Comparison of ENCODE assay signal across 26 cellular contexts in the genomic region with DNA sequence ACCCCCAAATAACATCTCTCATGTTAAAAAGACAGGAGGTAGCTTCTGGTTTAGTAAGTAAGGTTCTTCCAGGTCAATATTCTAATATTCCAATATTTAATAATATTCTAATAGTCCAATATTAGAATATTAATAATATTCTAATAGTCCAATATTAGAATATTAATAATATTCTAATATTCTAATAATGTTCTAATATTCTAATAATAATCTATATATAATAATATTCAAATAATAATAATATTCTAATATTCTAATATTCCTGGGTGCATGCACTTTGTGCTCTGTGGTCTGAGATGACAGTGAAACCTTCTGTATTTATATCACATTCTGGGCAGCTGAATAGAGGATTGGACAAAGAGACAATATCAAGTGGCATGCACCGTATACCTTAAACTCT.
"Had no signal": no experiment of that assay in that cellular context is flagged by ENCODE, and none has a peak within 500 bp of the region (broad histone marks: within the 10 kb centered on the region; RNA-seq: fewer than 3 reads in every experiment).

No MANE protein-coding gene starts in this region.

- DNase-seq: left colon; left lung; lower lobe of right lung; mammary epithelial cell; mesenchymal stem cell; naive thymus-derived CD8-positive, alpha-beta T cell; nucleus accumbens; psoas muscle; right lobe of liver; stimulated activated CD4-positive, alpha-beta T cell treated with anti-CD3 and anti-CD28 coated beads, Interleukin-1b, Interleukin-23, amount 100 ng/mL, for 48 hours; stimulated activated CD4-positive, alpha-beta T cell treated with anti-CD3 and anti-CD28 coated beads, Interleukin-2, amount 100 ng/mL, for 48 hours; stimulated activated CD4-positive, alpha-beta T cell treated with anti-CD3 and anti-CD28 coated beads, Interleukin-4, amount 100 ng/mL, for 4 hours; stimulated activated CD8-positive, alpha-beta memory T cell treated with anti-CD3 and anti-CD28 coated beads, Interleukin-4, amount 100 ng/mL, for 48 hours; stimulated activated naive CD4-positive, alpha-beta T cell treated with Interleukin-2 at 50 U/mL for 16 hours; stimulated activated naive CD8-positive, alpha-beta T cell treated with anti-CD3 and anti-CD28 coated beads, Interleukin-15, amount 100 ng/mL, for 72 hours; substantia nigra; uterus had no signal

- H3K27ac Mint-ChIP-seq: naive thymus-derived CD8-positive, alpha-beta T cell; nephron; stimulated activated memory B cell treated with anti-CD40 and anti-IgM and Interleukin-4, amounts not matched to agents 10 μg/mL and 1 μg/mL and 100 μg/mL, for 72 hours; stimulated activated naive CD8-positive, alpha-beta T cell treated with anti-CD3 and anti-CD28 coated beads, Interleukin-15, amount 100 ng/mL, for 72 hours; type B pancreatic cell had no signal

- ATAC-seq: left colon; left lung; lower lobe of right lung; naive thymus-derived CD8-positive, alpha-beta T cell; psoas muscle; right lobe of liver; stimulated activated memory B cell treated with anti-CD40 and anti-IgM and Interleukin-4, amounts not matched to agents 10 μg/mL and 1 μg/mL and 100 μg/mL, for 72 hours; stimulated activated naive CD8-positive, alpha-beta T cell treated with anti-CD3 and anti-CD28 coated beads, Interleukin-15, amount 100 ng/mL, for 72 hours had no signal

- H3K4me3 Mint-ChIP-seq: naive thymus-derived CD8-positive, alpha-beta T cell; nephron; neural crest cell; stimulated activated memory B cell treated with anti-CD40 and anti-IgM and Interleukin-4, amounts not matched to agents 10 μg/mL and 1 μg/mL and 100 μg/mL, for 72 hours; stimulated activated naive CD8-positive, alpha-beta T cell treated with anti-CD3 and anti-CD28 coated beads, Interleukin-15, amount 100 ng/mL, for 72 hours; type B pancreatic cell had no signal

- H3K36me3 ChIP-seq: left lung, lower lobe of right lung, right atrium auricular region, right lobe of liver, tibial nerve, uterus had no signal

- H3K4me1 ChIP-seq: left lung, lower lobe of right lung, parathyroid adenoma, psoas muscle, right atrium auricular region, right lobe of liver, tibial nerve, uterus had no signal

- H2AFZ ChIP-seq: parathyroid adenoma had no signal

- H3K36me3 Mint-ChIP-seq: naive thymus-derived CD8-positive, alpha-beta T cell; stimulated activated memory B cell treated with anti-CD40 and anti-IgM and Interleukin-4, amounts not matched to agents 10 μg/mL and 1 μg/mL and 100 μg/mL, for 72 hours; type B pancreatic cell had no signal

- H3K9me3 ChIP-seq: lower lobe of right lung, psoas muscle, right atrium auricular region, right lobe of liver, tibial nerve, uterus had no signal

- H3K4me2 ChIP-seq: smooth muscle cell had no signal

- FAIRE-seq: keratinocyte had no signal

- H3K27me3 ChIP-seq: left lung, right atrium auricular region, right lobe of liver, tibial nerve, uterus had no signal

- H3K4me1 Mint-ChIP-seq: naive thymus-derived CD8-positive, alpha-beta T cell; nephron; neural crest cell; stimulated activated memory B cell treated with anti-CD40 and anti-IgM and Interleukin-4, amounts not matched to agents 10 μg/mL and 1 μg/mL and 100 μg/mL, for 72 hours; stimulated activated naive CD8-positive, alpha-beta T cell treated with anti-CD3 and anti-CD28 coated beads, Interleukin-15, amount 100 ng/mL, for 72 hours had no signal

- H3K27me3 Mint-ChIP-seq: naive thymus-derived CD8-positive, alpha-beta T cell; stimulated activated memory B cell treated with anti-CD40 and anti-IgM and Interleukin-4, amounts not matched to agents 10 μg/mL and 1 μg/mL and 100 μg/mL, for 72 hours; stimulated activated naive CD8-positive, alpha-beta T cell treated with anti-CD3 and anti-CD28 coated beads, Interleukin-15, amount 100 ng/mL, for 72 hours; type B pancreatic cell had no signal

- H3K9me3 Mint-ChIP-seq: nephron; neural crest cell; stimulated activated memory B cell treated with anti-CD40 and anti-IgM and Interleukin-4, amounts not matched to agents 10 μg/mL and 1 μg/mL and 100 μg/mL, for 72 hours; stimulated activated naive CD8-positive, alpha-beta T cell treated with anti-CD3 and anti-CD28 coated beads, Interleukin-15, amount 100 ng/mL, for 72 hours; type B pancreatic cell had no signal

- H3K4me3 ChIP-seq: left lung, lower lobe of right lung, psoas muscle, right atrium auricular region, right lobe of liver, smooth muscle cell, tibial nerve, uterus had no signal

- H3K27ac ChIP-seq: left lung, lower lobe of right lung, parathyroid adenoma, psoas muscle, right atrium auricular region, right lobe of liver, tibial nerve, uterus had no signal

- H3K79me2 ChIP-seq: parathyroid adenoma had no signal
